ENCODE assay signal across 24 cellular contexts in genomic region chr14:32650030-32650429, GRCh38.
"Had no signal": no experiment of that assay in that cellular context is flagged by ENCODE, and none has a peak within 500 bp of the region (broad histone marks: within the 10 kb centered on the region; RNA-seq: fewer than 3 reads in every experiment).

No MANE protein-coding gene starts in this region.

- H3K4me3 ChIP-seq: ovary, psoas muscle, right lobe of liver, sigmoid colon, stomach, thoracic aorta, thyroid gland, tibial nerve, upper lobe of left lung, vagina had no signal

- H3K27me3 ChIP-seq: ovary, right lobe of liver, sigmoid colon, stomach, thyroid gland, tibial nerve, upper lobe of left lung, vagina had no signal

- H3K4me1 ChIP-seq: parathyroid adenoma, thyroid gland, upper lobe of left lung had no signal

- ATAC-seq: naive thymus-derived CD8-positive, alpha-beta T cell; natural killer cell treated with Interleukin-12 subunit alpha and Interleukin-12 subunit beta and Interleukin-15 and Interleukin-18, amount 100 ng/mL, for 72 hours; psoas muscle; right cardiac atrium; right lobe of liver; stimulated activated effector memory CD8-positive, alpha-beta T cell treated with anti-CD3 and anti-CD28 coated beads, Interleukin-12 subunit alpha, Interleukin-12 subunit beta, amount 100 ng/mL, for 72 hours; stimulated activated naive B cell treated with anti-CD40 and anti-IgM and Interleukin-4, amounts not matched to agents 10 μg/mL and 1 μg/mL and 100 μg/mL, for 72 hours had no signal

- H3K27ac ChIP-seq: ovary, parathyroid adenoma, psoas muscle, right lobe of liver, sigmoid colon, stomach, thoracic aorta, thyroid gland, tibial nerve, upper lobe of left lung, vagina had no signal

- DNase-seq: naive thymus-derived CD8-positive, alpha-beta T cell; nephron progenitor cell; occipital lobe; ovary; psoas muscle; right cardiac atrium; right lobe of liver; sigmoid colon; small intestine; stimulated activated CD4-positive, alpha-beta T cell treated with anti-CD3 and anti-CD28 coated beads, Interleukin-12 subunit alpha, Interleukin-12 subunit beta, amount 100 ng/mL, for 4 hours; stimulated activated CD4-positive, alpha-beta T cell treated with anti-CD3 and anti-CD28 coated beads, Interleukin-1b, Interleukin-23, amount 100 ng/mL, for 48 hours; stimulated activated CD4-positive, alpha-beta T cell treated with anti-CD3 and anti-CD28 coated beads, Interleukin-4, amount 100 ng/mL, for 1 hour; stimulated activated naive B cell treated with anti-CD40 and anti-IgM and Interleukin-4, amounts not matched to agents 10 μg/mL and 1 μg/mL and 100 μg/mL, for 72 hours; stimulated activated naive CD4-positive, alpha-beta T cell treated with Interleukin-2 at 50 U/mL for 16 hours; stomach; thyroid gland; trophoblast cell; upper lobe of left lung had no signal

- H3K9me3 ChIP-seq: ovary, psoas muscle, right lobe of liver, sigmoid colon, stomach, thoracic aorta, thyroid gland, tibial nerve, upper lobe of left lung, vagina had no signal

- H3K79me2 ChIP-seq: parathyroid adenoma had no signal

- H2AFZ ChIP-seq: parathyroid adenoma had no signal

- H3K9ac ChIP-seq: parathyroid adenoma had no signal

- H3K36me3 ChIP-seq: ovary, right lobe of liver, sigmoid colon, stomach, thoracic aorta, thyroid gland, tibial nerve, upper lobe of left lung, vagina had no signal
